Comparison of ENCODE assay signal across 1 cellular context in the genomic region with DNA sequence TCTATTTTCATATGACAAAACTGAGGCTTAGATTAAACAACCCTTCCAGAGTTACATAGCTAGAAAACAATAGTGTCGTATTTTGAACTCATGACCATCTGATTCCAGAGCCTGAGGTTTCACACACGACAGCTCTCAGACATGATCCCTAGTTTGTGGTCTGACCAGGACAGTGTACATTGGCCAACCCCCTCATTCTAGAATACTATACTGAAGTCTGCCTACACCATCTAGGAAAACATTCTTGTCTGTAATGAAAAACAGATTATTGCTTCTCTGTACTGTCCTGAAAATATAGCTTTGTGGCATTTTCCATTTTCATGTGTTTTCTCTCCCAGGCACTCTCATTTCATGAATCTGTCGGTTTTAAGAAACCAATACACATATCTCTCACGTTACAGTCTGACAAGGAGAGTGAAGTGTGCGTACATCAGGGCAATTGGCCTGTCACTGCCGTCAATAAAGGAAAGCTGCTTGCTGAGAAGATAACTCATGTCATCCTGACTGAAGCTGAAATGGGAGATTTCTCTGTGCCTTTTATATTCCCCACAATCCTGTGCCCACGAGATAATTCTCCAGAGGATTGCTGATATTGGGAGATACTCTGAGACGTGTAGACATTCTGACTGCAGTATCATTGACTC.
TF ChIP-seq lines count a peak whose summit lies in the region.

No MANE protein-coding gene starts in this region.

TF ChIP-seq in IMR-90, 13 proteins besides CTCF, POLR2A, EP300 and RAD21:
- no peak for TF ChIP-seq MAFK (IDR thresholded peaks at IDR 0.05; ENCODE audit: low read depth, low read length)
- TF ChIP-seq RCOR1 (IDR thresholded peaks at IDR 0.05; ENCODE audit: insufficient replicate concordance, low read length) = no peak
- no peak for TF ChIP-seq FOS (IDR thresholded peaks at IDR 0.05; ENCODE audit: low read depth, low read length)
- no peak for TF ChIP-seq BHLHE40 (IDR thresholded peaks at IDR 0.05; ENCODE audit: low read depth, low read length)
- TF ChIP-seq MXI1 (IDR thresholded peaks at IDR 0.05; ENCODE audit: borderline replicate concordance, low read depth, low read length) = no peak
- TF ChIP-seq SMC3 (IDR thresholded peaks at IDR 0.05; ENCODE audit: low read depth, low read length) = no peak
- TF ChIP-seq, protein P1, sequence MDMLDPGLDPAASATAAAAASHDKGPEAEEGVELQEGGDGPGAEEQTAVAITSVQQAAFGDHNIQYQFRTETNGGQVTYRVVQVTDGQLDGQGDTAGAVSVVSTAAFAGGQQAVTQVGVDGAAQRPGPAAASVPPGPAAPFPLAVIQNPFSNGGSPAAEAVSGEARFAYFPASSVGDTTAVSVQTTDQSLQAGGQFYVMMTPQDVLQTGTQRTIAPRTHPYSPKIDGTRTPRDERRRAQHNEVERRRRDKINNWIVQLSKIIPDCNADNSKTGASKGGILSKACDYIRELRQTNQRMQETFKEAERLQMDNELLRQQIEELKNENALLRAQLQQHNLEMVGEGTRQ (IDR thresholded peaks at IDR 0.05; ENCODE audit: low read depth, low read length) = no peak
- no peak for TF ChIP-seq NFE2L2 (IDR thresholded peaks at IDR 0.05; ENCODE audit: low read depth, low read length)
- no peak for TF ChIP-seq CEBPB (IDR thresholded peaks at IDR 0.05; ENCODE audit: low read depth, low read length)
- no peak for TF ChIP-seq RFX5 (IDR thresholded peaks at IDR 0.05; ENCODE audit: low read depth, low read length)
- TF ChIP-seq, protein P2, sequence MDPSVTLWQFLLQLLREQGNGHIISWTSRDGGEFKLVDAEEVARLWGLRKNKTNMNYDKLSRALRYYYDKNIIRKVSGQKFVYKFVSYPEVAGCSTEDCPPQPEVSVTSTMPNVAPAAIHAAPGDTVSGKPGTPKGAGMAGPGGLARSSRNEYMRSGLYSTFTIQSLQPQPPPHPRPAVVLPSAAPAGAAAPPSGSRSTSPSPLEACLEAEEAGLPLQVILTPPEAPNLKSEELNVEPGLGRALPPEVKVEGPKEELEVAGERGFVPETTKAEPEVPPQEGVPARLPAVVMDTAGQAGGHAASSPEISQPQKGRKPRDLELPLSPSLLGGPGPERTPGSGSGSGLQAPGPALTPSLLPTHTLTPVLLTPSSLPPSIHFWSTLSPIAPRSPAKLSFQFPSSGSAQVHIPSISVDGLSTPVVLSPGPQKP (IDR thresholded peaks at IDR 0.05; ENCODE audit: borderline replicate concordance, low read depth, low read length) = no peak
- TF ChIP-seq CHD1 (IDR thresholded peaks at IDR 0.05; ENCODE audit: low read depth, low read length) = no peak
- TF ChIP-seq MAZ (IDR thresholded peaks at IDR 0.05; ENCODE audit: borderline replicate concordance, low read depth, low read length) = no peak
TF ChIP-seq in IMR-90: peak in this region for 0.
